Comparison of ENCODE assay signal across 6 cellular contexts in the genomic region with DNA sequence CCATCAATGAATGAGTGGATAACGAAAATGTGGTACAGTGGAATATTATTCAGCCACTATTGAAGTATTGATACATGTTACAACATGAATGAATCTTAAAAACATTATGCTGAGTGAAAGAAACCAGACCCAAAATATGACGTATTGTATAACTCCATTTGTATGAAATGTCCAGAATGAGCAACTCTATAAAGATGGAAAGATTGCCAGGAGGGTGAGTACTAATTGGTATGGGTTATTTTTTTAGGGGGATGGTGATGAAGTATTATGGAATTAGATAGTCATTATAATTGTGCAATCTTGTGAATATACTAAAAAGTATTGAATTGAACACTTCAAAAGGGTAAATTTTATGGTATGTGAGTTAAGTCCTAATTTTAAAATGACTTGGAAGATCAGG.
"Had no signal": no experiment of that assay in that cellular context is flagged by ENCODE, and none has a peak within 500 bp of the region (broad histone marks: within the 10 kb centered on the region; RNA-seq: fewer than 3 reads in every experiment).

No MANE protein-coding gene starts in this region.

- ATAC-seq: GM23338, HepG2 had no signal

- H2AFZ ChIP-seq: GM23338 had no signal

- DNase-seq: H9, HCEC 1CT, KBM-7 had no signal

- H3K27ac ChIP-seq: HL-60 had no signal

- H3K4me3 ChIP-seq: GM23338 had no signal

- H3K4me2 ChIP-seq: GM23338 had no signal
